ENCODE assay signal across 8 cellular contexts in the genomic region with DNA sequence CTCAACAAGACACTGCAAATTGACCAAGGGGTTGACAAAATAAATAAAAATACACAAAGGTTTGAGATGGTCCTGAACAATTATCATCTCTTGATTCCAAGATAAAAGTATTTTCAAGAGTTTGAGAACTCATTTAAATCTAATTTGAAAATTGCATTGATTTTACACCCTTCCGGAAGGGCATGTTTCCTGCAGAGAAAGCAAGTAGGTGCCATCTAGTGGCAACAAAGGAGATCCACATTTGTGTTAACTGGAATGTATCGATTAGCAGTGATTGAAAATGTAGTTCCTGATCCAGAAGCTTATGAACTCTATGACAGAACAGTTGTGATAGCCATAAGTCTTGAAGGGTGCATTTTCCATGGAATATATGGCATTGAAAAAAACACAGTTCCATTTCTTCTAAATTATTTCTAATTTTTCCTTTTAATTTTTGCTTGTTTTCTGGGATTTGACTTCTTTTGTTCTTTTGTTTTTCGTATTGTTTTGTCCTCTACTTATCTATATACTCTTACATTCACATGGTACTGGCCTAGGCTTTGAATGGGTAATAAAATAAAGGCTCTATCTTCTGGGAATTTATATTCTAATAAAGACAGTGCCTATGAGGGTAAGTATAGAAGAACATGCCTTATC.
DNase-seq lines count a peak whose midpoint lies in the region; ATAC-seq and TF ChIP-seq lines count a peak whose summit lies in the region.

No MANE protein-coding gene starts in this region.

- H3K4me3 ChIP-seq in Panc1 (ENCODE audit: low read depth in 2 of 2, low read length in 2 of 2) = no peak overlapping the region

- no peaks in the 10 kb centered on the region for H3K36me3 Mint-ChIP-seq in endothelial cell (ENCODE audit: low read depth, unreplicated experiment)
- H3K36me3 Mint-ChIP-seq in naive B cell = peaks cover 0 to 5% of the 10 kb centered on the region in 2 donors

- no peaks in the 10 kb centered on the region for H3K36me3 ChIP-seq in Panc1 (ENCODE audit: control insufficient read depth, insufficient read depth, low read length)

- H3K9me3 Mint-ChIP-seq in endothelial cell (ENCODE audit: unreplicated experiment) (no peaks in the 10 kb centered on the region), naive B cell (no peaks in the 10 kb centered on the region)

- peak overlapping the region; percentile 32; the same call in 1 of the 2 replicates for H3K27ac ChIP-seq in Panc1 (ENCODE audit: low read length)

- no peak overlapping the region for H3K27ac Mint-ChIP-seq in endothelial cell (ENCODE audit: unreplicated experiment)
- H3K27ac Mint-ChIP-seq in naive B cell = no peak overlapping the region

- DNase-seq in NCI-H2196 (lab: John Stamatoyannopoulos, UW; ENCODE audit: unreplicated experiment) = peak; percentile 35
- no peak for DNase-seq in NCI-H2196 treated with DMSO at 0.1 percent for 48 hours (lab: John Stamatoyannopoulos, UW; ENCODE audit: unreplicated experiment)
- no peak for DNase-seq in Panc1 (ENCODE audit: low read depth, low spot score)
- no peak for DNase-seq in endothelial cell (ENCODE audit: low spot score)
- peak; percentile 26 for DNase-seq in naive B cell

- no peaks in the 10 kb centered on the region for H3K9me3 ChIP-seq in Panc1 (ENCODE audit: control insufficient read depth, insufficient read depth, low read depth, low read length)

- TF ChIP-seq CTCF in Panc1 (IDR thresholded peaks at IDR 0.05) (peak; percentile 73; the same call in 1 of the 2 replicates), endothelial cell (IDR thresholded peaks at IDR 0.05; ENCODE audit: unreplicated experiment) (peak; percentile 64)

- POLR2A ChIA-PET in Panc1 (lab: Charles Lee) = interaction anchor here (0.6 kb wide), 1 partner anchor 1819 kb away, joined by 4 read pairs; no protein-coding TSS in a partner anchor

- H3K4me1 ChIP-seq in Panc1 (ENCODE audit: control insufficient read depth, insufficient read depth, low read length) = 0 out of 2 replicates have a peak, but pooled peaks cover 6% of the 10 kb centered on the region

- H3K4me1 Mint-ChIP-seq in endothelial cell (ENCODE audit: unreplicated experiment) (peaks cover 17% of the 10 kb centered on the region), naive B cell (peaks cover 0 to 2% (median 0%) of the 10 kb centered on the region in 3 donors)

- H3K4me3 Mint-ChIP-seq in endothelial cell (ENCODE audit: unreplicated experiment) = no peak overlapping the region
- H3K4me3 Mint-ChIP-seq in naive B cell = no peak overlapping the region

- in situ Hi-C loops in Panc1 (cut with HindIII; ENCODE audit: low pct_unique_long_range_greater_than_20kb, low sequenced_read_pairs) = no loop called here

- intact Hi-C loops in Panc1 (cut with micrococcal nuclease; ENCODE audit: unreplicated experiment) = loop anchor here (5.0 kb wide), 1 partner anchor 338 kb away; no protein-coding TSS in a partner anchor

- no peaks in the 10 kb centered on the region for H3K27me3 ChIP-seq in Panc1 (ENCODE audit: control insufficient read depth, insufficient read depth, low read length)

- ATAC-seq in HG03159 (IDR thresholded peaks at IDR 0.05; ENCODE audit: unreplicated experiment) (peak; percentile 51), Panc1 (peak; percentile 68; the same call in 1 of the 2 replicates), naive B cell (ENCODE audit: low read depth in 2 of 2) (peak in 1 of 2 donors; percentile 52), HG02852 (IDR thresholded peaks at IDR 0.05; ENCODE audit: unreplicated experiment) (no peak), HG03469 (IDR thresholded peaks at IDR 0.05; ENCODE audit: unreplicated experiment) (no peak)

- CTCF ChIA-PET in Panc1 (lab: Charles Lee) = interaction anchor here (0.7 to 4.0 kb wide), 2 partner anchors 184 to 414 kb away, joined by 3 to 24 read pairs; no protein-coding TSS in a partner anchor

- peaks cover 5% of the 10 kb centered on the region for H3K27me3 Mint-ChIP-seq in endothelial cell (ENCODE audit: unreplicated experiment)
- peaks cover 0 to 12% (median 8%) of the 10 kb centered on the region in 3 donors for H3K27me3 Mint-ChIP-seq in naive B cell

- BruUV-seq in Panc1 (replicated peaks; lab: Mats Ljungman, UMichigan) = no TSS peak

Comparison
In these comparisons a context has a peak if more than half of its experiments do, and no peak if none do; other contexts are left out.
1. DNase-seq: peak in NCI-H2196 (single experiment) and naive B cell (single experiment); none in NCI-H2196 treated with DMSO at 0.1 percent for 48 hours (single experiment), Panc1 (single experiment) and endothelial cell (single experiment).
2. ATAC-seq: peak in HG03159 (single experiment) and Panc1 (single experiment); none in HG02852 (single experiment) and HG03469 (single experiment).